In genomic region chr22:40036591-40037225, GRCh38 we compare ENCODE assay signal across 8 cellular contexts. TPM values are rescaled to one million over a fixed set of nuclear protein-coding genes. Genes with fewer than 3 reads are reported as not detected.
DNase-seq lines count a peak whose midpoint lies in the region; ATAC-seq and TF ChIP-seq lines count a peak whose summit lies in the region.

No MANE protein-coding gene starts in this region.

- POLR2A ChIA-PET in AG04449 (lab: Yijun Ruan, JAX) = no interaction called here
- POLR2A ChIA-PET in activated CD4-positive, alpha-beta T cell treated with anti-CD3 and anti-CD28 coated beads for 36 hours (lab: Charles Lee) = interaction anchor here (0.6 to 0.7 kb wide), 2 partner anchors 123 to 502 kb away, joined by 3 read pairs; no protein-coding TSS in a partner anchor

- peaks cover 2% of the 10 kb centered on the region for H3K27me3 Mint-ChIP-seq in activated CD4-positive, alpha-beta T cell treated with anti-CD3 and anti-CD28 coated beads for 36 hours

- TF ChIP-seq CTCF in AG04449 (IDR thresholded peaks at IDR 0.05; ENCODE audit: insufficient read depth, low read length, missing control alignments) (peak; percentile 90), lower lobe of right lung (IDR thresholded peaks at IDR 0.05) (peak; percentile 67)

- DNase-seq in AG04449 (ENCODE audit: low read depth, low spot score) (no peak), GM19238 (ENCODE audit: insufficient read length, low spot score) (peak; percentile 60), NCI-H345 treated with DMSO at 0.1 percent for 48 hours (lab: John Stamatoyannopoulos, UW; ENCODE audit: unreplicated experiment) (peak; percentile 19), dermis blood vessel endothelial cell (peak; percentile 90), lower lobe of right lung (peak; percentile 65)
- DNase-seq in activated CD4-positive, alpha-beta T cell treated with anti-CD3 and anti-CD28 coated beads for 36 hours = peak; percentile 79
- DNase-seq in stimulated activated CD8-positive, alpha-beta memory T cell treated with anti-CD3 and anti-CD28 coated beads, Interleukin-7, amount 100 ng/mL, for 48 hours (ENCODE audit: extremely low read depth in 1 of 2, low read depth in 1 of 2) = peak; percentile 26 to 37

- no peak overlapping the region for H3K4me3 Mint-ChIP-seq in activated CD4-positive, alpha-beta T cell treated with anti-CD3 and anti-CD28 coated beads for 36 hours

- H3K27ac Mint-ChIP-seq in activated CD4-positive, alpha-beta T cell treated with anti-CD3 and anti-CD28 coated beads for 36 hours = no peak overlapping the region

- H3K9me3 Mint-ChIP-seq in activated CD4-positive, alpha-beta T cell treated with anti-CD3 and anti-CD28 coated beads for 36 hours (ENCODE audit: low read depth) = no peaks in the 10 kb centered on the region

- intact Hi-C loops in activated CD4-positive, alpha-beta T cell treated with anti-CD3 and anti-CD28 coated beads for 36 hours (cut with DNase I, micrococcal nuclease) = loop anchor here (1.0 to 5.0 kb wide), 5 partner anchors 413 to 540 kb away; partner anchors contain the start of gene RPS19BP1 (in 1 of the 2)
- intact Hi-C loops in lower lobe of right lung (cut with DNase I) = no loop called here

- H3K4me1 ChIP-seq in lower lobe of right lung = peaks cover 22% of the 10 kb centered on the region

- no peaks in the 10 kb centered on the region for H3K36me3 ChIP-seq in lower lobe of right lung

- no peaks in the 10 kb centered on the region for H3K36me3 Mint-ChIP-seq in activated CD4-positive, alpha-beta T cell treated with anti-CD3 and anti-CD28 coated beads for 36 hours (ENCODE audit: low read depth)

- CTCF ChIA-PET in AG04449 (lab: Yijun Ruan, JAX) = interaction anchor here (0.6 to 24.3 kb wide), 15 partner anchors 8 to 644 kb away, joined by 3 to 1079 read pairs (median 8); partner anchors contain the start of gene RPS19BP1
- CTCF ChIA-PET in activated CD4-positive, alpha-beta T cell treated with anti-CD3 and anti-CD28 coated beads for 36 hours (lab: Charles Lee) = interaction anchor here (0.5 to 2.6 kb wide), 19 partner anchors 12 to 1316 kb away, joined by 3 to 18 read pairs (median 4); no protein-coding TSS in a partner anchor

- H3K27me3 ChIP-seq in lower lobe of right lung (ENCODE audit: low read depth) = peaks cover 7% of the 10 kb centered on the region

- H3K4me3 ChIP-seq in AG04449 (ENCODE audit: low read depth, low read length) (no peak overlapping the region), lower lobe of right lung (no peak overlapping the region)

- ATAC-seq in activated CD4-positive, alpha-beta T cell treated with anti-CD3 and anti-CD28 coated beads for 36 hours = peak; percentile 90
- ATAC-seq in lower lobe of right lung = peak; percentile 74 to 75
- no peak for ATAC-seq in GM18870 (IDR thresholded peaks at IDR 0.05; ENCODE audit: unreplicated experiment)

- no peaks in the 10 kb centered on the region for H3K9me3 ChIP-seq in lower lobe of right lung

- H3K4me1 Mint-ChIP-seq in activated CD4-positive, alpha-beta T cell treated with anti-CD3 and anti-CD28 coated beads for 36 hours = no peaks in the 10 kb centered on the region

- H3K27ac ChIP-seq in lower lobe of right lung = no peak overlapping the region

RNA-seq across cellular contexts. Expression of gene FAM83F, which starts 42.0 kb away (rescaled TPM):
- total RNA-seq in activated CD4-positive, alpha-beta T cell treated with anti-CD3 and anti-CD28 coated beads for 36 hours = under 1 TPM; 0.49 to 0.91 TPM
- total RNA-seq in dermis blood vessel endothelial cell (under 0.01 TPM in 2 replicates), lower lobe of right lung (1.4 TPM)
